ENCODE assay signal across 8 cellular contexts in the genomic region with DNA sequence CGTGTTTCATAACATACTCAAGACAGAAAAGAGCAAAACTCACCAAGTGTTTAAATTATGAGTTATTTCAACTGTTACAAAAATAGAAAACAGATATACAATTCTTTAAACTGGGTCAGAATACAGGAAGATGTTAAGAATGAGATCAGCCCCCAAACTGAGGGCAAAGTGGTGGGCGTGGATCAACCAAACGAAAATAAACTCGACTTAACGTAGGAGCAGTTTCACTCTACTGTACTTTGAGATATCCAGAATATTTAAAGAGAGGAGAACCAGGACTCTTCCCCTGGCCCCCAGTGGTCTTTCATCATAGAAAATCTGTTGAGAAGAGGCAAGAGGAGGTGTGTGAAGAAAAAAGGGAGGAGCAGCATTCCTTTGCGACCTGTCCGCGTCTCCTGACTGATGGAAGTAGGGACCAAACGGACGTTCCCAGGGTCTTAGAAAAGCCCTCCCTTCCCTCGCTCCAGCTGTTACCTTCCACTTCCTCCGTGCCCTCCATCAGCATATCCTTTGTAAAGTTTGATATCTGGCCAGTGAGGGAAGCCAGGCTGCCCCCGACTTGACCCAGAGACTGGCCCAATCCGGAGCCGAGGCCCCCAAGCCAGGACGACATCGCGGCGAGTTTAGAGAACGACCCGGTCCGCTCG. TPM values are rescaled to one million over a fixed set of nuclear protein-coding genes. Genes with fewer than 3 reads are reported as not detected.
DNase-seq lines count a peak whose midpoint lies in the region; ATAC-seq, FAIRE-seq and TF ChIP-seq lines count a peak whose summit lies in the region.

No MANE protein-coding gene starts in this region.

- no peaks in the 10 kb centered on the region for H3K9me1 ChIP-seq in K562 (ENCODE audit: control insufficient read depth, insufficient read depth, low read length)

- peaks cover 61% of the 10 kb centered on the region for H3K79me2 ChIP-seq in K562 (ENCODE audit: control insufficient read depth, insufficient read depth, low read length)

- TF ChIP-seq CTCF in K562 (IDR thresholded peaks at IDR 0.05 in 2 of 3, conservative IDR thresholded peaks at IDR 0.05 in 1 of 3; ENCODE audit: insufficient read depth in 2 of 3, low read depth in 1 of 3, low read length in 3 of 3), result no peak

- TF ChIP-seq RAD21 in K562 (CRISPR knock-in tag; conservative IDR thresholded peaks at IDR 0.05 in 1 of 2, IDR thresholded peaks at IDR 0.05 in 1 of 2), result no peak

- CTCF ChIA-PET in K562 (lab: Yijun Ruan, JAX; ENCODE audit: low intra/inter-chr PET ratio), result no interaction called here

- H3K9me3 ChIP-seq in K562 (replicated peaks; ENCODE audit: control insufficient read depth, insufficient read depth, low read depth, low read length), result no peaks in the 10 kb centered on the region
- H3K9me3 ChIP-seq in iPS-20b (ENCODE audit: insufficient read depth, low read depth, low read length), result no peaks in the 10 kb centered on the region
- no peaks in the 10 kb centered on the region for H3K9me3 ChIP-seq in skeletal muscle satellite cell (replicated peaks; ENCODE audit: low read length)

- peak overlapping the region; percentile 82 for H2AFZ ChIP-seq in K562 (ENCODE audit: low read depth, low read length)

- H3K4me1 ChIP-seq in K562 (replicated peaks in 1 of 2; ENCODE audit: control insufficient read depth in 2 of 2, insufficient read depth in 2 of 2, low read length in 2 of 2) (peaks cover 0 to 5% of the 10 kb centered on the region in 2 experiments; a peak in 2 of 5 replicates), iPS-20b (ENCODE audit: insufficient read depth, low read length) (peaks cover 3% of the 10 kb centered on the region; the same call in 1 of the 2 replicates), skeletal muscle satellite cell (ENCODE audit: control insufficient read depth, insufficient read depth, low read length) (peaks cover 13% of the 10 kb centered on the region)

- H4K20me1 ChIP-seq in K562 (replicated peaks; ENCODE audit: control insufficient read depth, insufficient read depth, low read length), result peaks cover 4% of the 10 kb centered on the region; the same call in 1 of the 2 replicates

- H3K4me2 ChIP-seq in K562 (ENCODE audit: insufficient read depth, low read length), result peak overlapping the region; percentile 96
- H3K4me2 ChIP-seq in skeletal muscle satellite cell (ENCODE audit: low read length), result peak overlapping the region; percentile 85

- BruUV-seq in K562 (replicated peaks; lab: Mats Ljungman, UMichigan), result TSS peak; percentile 78

- in situ Hi-C loops in K562 (cut with MboI), result no loop called here

- intact Hi-C loops in K562 (cut with micrococcal nuclease), result loop anchor here (1.0 kb wide), 1 partner anchor 67 kb away; a partner anchor contains a TSS

- FAIRE-seq in K562 (lab: Jason Lieb, UNC), result no peak

- DNase-seq in COLO829 (ENCODE audit: low spot score) (peak; percentile 29), HS-27A (ENCODE audit: low read depth) (peak; percentile 39), OCI-M1 (lab: John Stamatoyannopoulos, UW) (peak; percentile 66), K562 (ENCODE audit: extremely low read depth in 1 of 4, low spot score in 3 of 4) (peak; percentile 35 to 56 (median 42))

- H3K4me3 ChIP-seq in K562 (peak overlapping the region; percentile 94), iPS-20b (ENCODE audit: low read length) (peak overlapping the region; percentile 98), skeletal muscle satellite cell (ENCODE audit: low read length) (peak overlapping the region; percentile 87)

- POLR2A ChIA-PET in K562 (lab: Yijun Ruan, JAX), result interaction anchor here (0.6 to 2.6 kb wide), 5 partner anchors 8 to 215 kb away, joined by 3 to 9 read pairs (median 4); a partner anchor contains a TSS

- ATAC-seq in GM19467 (IDR thresholded peaks at IDR 0.05; ENCODE audit: unreplicated experiment) (peak; percentile 16), K562 (peak; percentile 61), GM18517 (IDR thresholded peaks at IDR 0.05; ENCODE audit: unreplicated experiment) (no peak)

- no peak for TF ChIP-seq POLR2A in K562 (conservative IDR thresholded peaks at IDR 0.05)

- no peak for TF ChIP-seq EP300 in K562 (IDR thresholded peaks at IDR 0.05; ENCODE audit: low read length)

- H3K27ac ChIP-seq in K562 (ENCODE audit: extremely low read depth, low read depth, low read length) (peak overlapping the region; percentile 95), iPS-20b (ENCODE audit: low read length) (peak overlapping the region; percentile 89)

- H3K9ac ChIP-seq in K562 (ENCODE audit: insufficient read depth in 1 of 2, low read depth in 2 of 2, low read length in 2 of 2) (peak overlapping the region; percentile 93 to 95), iPS-20b (ENCODE audit: low read depth, low read length) (peak overlapping the region; percentile 98), skeletal muscle satellite cell (ENCODE audit: low read depth, low read length) (peak overlapping the region; percentile 99)

- 0 out of 3 replicates have a peak, but pooled peaks cover 10% of the 10 kb centered on the region for H3K36me3 ChIP-seq in K562 (ENCODE audit: control insufficient read depth, insufficient read depth, low read length)
- no peaks in the 10 kb centered on the region for H3K36me3 ChIP-seq in iPS-20b (ENCODE audit: insufficient read depth, low read depth, low read length)
- peaks cover 5% of the 10 kb centered on the region for H3K36me3 ChIP-seq in skeletal muscle satellite cell (ENCODE audit: insufficient read depth, low read length)

- H3K27me3 ChIP-seq in K562 (ENCODE audit: control insufficient read depth in 2 of 2, insufficient read depth in 2 of 2, low read length in 2 of 2), result no peaks in the 10 kb centered on the region
- no peaks in the 10 kb centered on the region for H3K27me3 ChIP-seq in iPS-20b (ENCODE audit: insufficient read depth, low read length)
- H3K27me3 ChIP-seq in skeletal muscle satellite cell (ENCODE audit: control insufficient read depth, insufficient read depth, low read length), result no peaks in the 10 kb centered on the region

- WGBS in K562 (ENCODE audit: insufficient coverage, low coverage, missing lambda C conversion rate), result under 1% methylated on average over 21 of the region's 23 CpGs

TF ChIP-seq in K562, 482 proteins besides CTCF, POLR2A, EP300 and RAD21 (continues in another document):
- peak; percentile 57; the same call in 1 of the 2 replicates for TF ChIP-seq ZNF184 (CRISPR knock-in tag; IDR thresholded peaks at IDR 0.05)
- TF ChIP-seq EGR1 (conservative IDR thresholded peaks at IDR 0.05), result peak; percentile 22; the same call in 1 of the 2 replicates
- TF ChIP-seq, protein P1, sequence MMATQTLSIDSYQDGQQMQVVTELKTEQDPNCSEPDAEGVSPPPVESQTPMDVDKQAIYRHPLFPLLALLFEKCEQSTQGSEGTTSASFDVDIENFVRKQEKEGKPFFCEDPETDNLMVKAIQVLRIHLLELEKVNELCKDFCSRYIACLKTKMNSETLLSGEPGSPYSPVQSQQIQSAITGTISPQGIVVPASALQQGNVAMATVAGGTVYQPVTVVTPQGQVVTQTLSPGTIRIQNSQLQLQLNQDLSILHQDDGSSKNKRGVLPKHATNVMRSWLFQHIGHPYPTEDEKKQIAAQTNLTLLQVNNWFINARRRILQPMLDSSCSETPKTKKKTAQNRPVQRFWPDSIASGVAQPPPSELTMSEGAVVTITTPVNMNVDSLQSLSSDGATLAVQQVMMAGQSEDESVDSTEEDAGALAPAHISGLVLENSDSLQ (IDR thresholded peaks at IDR 0.05), result peak; percentile 80
- TF ChIP-seq, protein P2, sequence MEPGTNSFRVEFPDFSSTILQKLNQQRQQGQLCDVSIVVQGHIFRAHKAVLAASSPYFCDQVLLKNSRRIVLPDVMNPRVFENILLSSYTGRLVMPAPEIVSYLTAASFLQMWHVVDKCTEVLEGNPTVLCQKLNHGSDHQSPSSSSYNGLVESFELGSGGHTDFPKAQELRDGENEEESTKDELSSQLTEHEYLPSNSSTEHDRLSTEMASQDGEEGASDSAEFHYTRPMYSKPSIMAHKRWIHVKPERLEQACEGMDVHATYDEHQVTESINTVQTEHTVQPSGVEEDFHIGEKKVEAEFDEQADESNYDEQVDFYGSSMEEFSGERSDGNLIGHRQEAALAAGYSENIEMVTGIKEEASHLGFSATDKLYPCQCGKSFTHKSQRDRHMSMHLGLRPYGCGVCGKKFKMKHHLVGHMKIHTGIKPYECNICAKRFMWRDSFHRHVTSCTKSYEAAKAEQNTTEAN (CRISPR knock-in tag; IDR thresholded peaks at IDR 0.05), result no peak

RNA-seq across cellular contexts. Expression of a gene that starts 0.7 kb away (rescaled TPM):
- total RNA-seq in K562 (2011; cell fraction: chromatin; rRNA removed; ENCODE audit: low replicate concordance), result 26.6 and 45.7 TPM in 2 replicates
- 4.7 and 4.9 TPM in 2 replicates for total RNA-seq in K562 (2011; cell fraction: nucleolus; rRNA removed)
- 9.9 and 12.4 TPM in 2 replicates for total RNA-seq in K562 (2011; cell fraction: nucleoplasm; rRNA removed)
- total RNA-seq in K562 (2014; rRNA removed) (5.4 and 6.9 TPM in 2 replicates), K562 (2014; rRNA removed; fragmentation: Illumina TruSeq; extraction: Trizol) (12.4 and 14.4 TPM in 2 replicates), K562 (2015; rRNA removed; fragmentation: Illumina TruSeq; extraction: Trizol) (12.8 and 14.7 TPM in 2 replicates), K562 (2021) (20.0 and 20.8 TPM in 2 replicates)
- polyA plus RNA-seq in K562 (2011; rRNA removed) (10.9 and 11.9 TPM in 2 replicates), K562 (2014; fragmentation: Illumina TruSeq; extraction: Trizol) (5.1 and 9.7 TPM in 2 replicates), K562 (2014; fragmentation: Nextera tagmentation; extraction: Ambion mirVana) (10 to 100 TPM in 1 of 2 experiments, 1 to 10 TPM in 1; 7.4 to 14.6 TPM), K562 (2014; rRNA removed) (4.0 and 5.0 TPM in 2 replicates)
- 3.4 and 4.4 TPM in 2 replicates for polyA plus RNA-seq in K562 (2011; cell fraction: cytosol; rRNA removed)
- polyA plus RNA-seq in K562 (2011; cell fraction: nucleus; rRNA removed), result 11.3 and 12.1 TPM in 2 replicates
- polyA plus RNA-seq in K562 (2012), result 6.6 and 7.2 TPM in 2 replicates
- polyA minus RNA-seq in K562 (2011; rRNA and poly(A)+ RNA removed), result 46.6 and 57.6 TPM in 2 replicates
- polyA minus RNA-seq in K562 (2011; cell fraction: cytosol; rRNA and poly(A)+ RNA removed), result 13.1 and 19.3 TPM in 2 replicates
- 7.3 and 44.1 TPM in 2 replicates for polyA minus RNA-seq in K562 (2011; cell fraction: nucleus; rRNA and poly(A)+ RNA removed)
- 19.4 and 25.3 TPM in 2 replicates for total RNA-seq in skeletal muscle satellite cell (2012; rRNA removed)
